ENCODE assay signal across 1 cellular context in genomic region chr3:56970401-56971002, GRCh38.
TF ChIP-seq lines count a peak whose summit lies in the region.

No MANE protein-coding gene starts in this region.

TF ChIP-seq in IMR-90, 13 proteins besides CTCF, POLR2A, EP300 and RAD21 (continued from another document):
- TF ChIP-seq USF2 (IDR thresholded peaks at IDR 0.05; ENCODE audit: low read depth, low read length), result no peak
- TF ChIP-seq MAFK (IDR thresholded peaks at IDR 0.05; ENCODE audit: low read depth, low read length), result no peak
